In the genomic region with DNA sequence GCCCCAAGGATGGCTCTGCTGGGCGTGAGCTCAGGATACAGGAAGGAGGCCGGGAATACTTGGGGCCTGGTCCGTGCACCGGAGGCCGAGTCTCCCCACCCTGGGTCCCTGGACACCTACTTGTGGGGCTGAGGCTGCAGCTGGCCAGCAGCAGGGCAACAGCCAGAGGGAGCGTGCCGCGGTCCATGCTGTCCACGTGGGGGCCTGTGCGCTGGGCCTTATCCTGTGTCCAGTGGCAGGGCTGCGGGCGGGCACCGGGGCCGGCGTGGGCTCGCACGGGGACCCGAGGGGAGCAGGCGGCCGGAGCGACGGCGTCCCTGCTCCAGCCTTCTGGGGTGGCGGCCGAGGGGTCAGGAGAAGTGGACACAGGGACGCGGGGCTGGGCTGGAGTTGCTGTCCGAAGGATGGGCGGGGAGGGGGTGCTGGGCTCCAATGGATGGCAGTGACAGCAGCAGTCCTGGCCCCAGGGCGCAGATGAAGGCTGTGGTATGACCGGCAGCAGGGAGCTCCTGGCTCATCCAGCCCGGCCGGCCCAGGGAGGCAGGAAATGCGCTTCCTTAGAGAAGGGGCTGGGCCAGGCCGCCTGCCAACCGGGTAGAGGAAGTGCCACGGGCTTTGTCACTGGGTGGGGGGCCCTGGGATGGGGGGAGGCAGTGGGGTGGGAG, we compare ENCODE assay signal across 8 cellular contexts. TPM values are rescaled to one million over a fixed set of nuclear protein-coding genes. Genes with fewer than 3 reads are reported as not detected.
A peak's percentile ranks its signal among the peaks of the same experiment; 100 is the strongest.
DNase-seq lines count a peak whose midpoint lies in the region; ATAC-seq and TF ChIP-seq lines count a peak whose summit lies in the region.

A gene (minus strand): TSS at position 490 of the 665 bp plus-strand sequence. CDS start 303 bp downstream, at position 187.

- H3K9me3 ChIP-seq in H9 (ENCODE audit: control insufficient read depth, low read depth, low read length) = no peaks in the 10 kb centered on the region
- peaks cover under 1% of the 10 kb centered on the region for H3K9me3 ChIP-seq in parathyroid adenoma (ENCODE audit: control insufficient read depth, low read length)

- no peak within 1 kb of the TSS for H3K4me2 ChIP-seq in H9 (ENCODE audit: insufficient read depth, insufficient read length, low read length)
- no peak within 1 kb of the TSS for H3K4me2 ChIP-seq in parathyroid adenoma (ENCODE audit: low read length)

- H3K23ac ChIP-seq in H9 (ENCODE audit: insufficient read length, low read depth, low read length) = no peak within 1 kb of the TSS

- no peak within 1 kb of the TSS for H3K56ac ChIP-seq in H9 (ENCODE audit: insufficient read length, low read depth, low read length)

- peak within 1 kb of the TSS; percentile 14 for H3K14ac ChIP-seq in H9 (ENCODE audit: insufficient read depth, low read length)

- no peak within 1 kb of the TSS for H2AK5ac ChIP-seq in H9 (ENCODE audit: insufficient read length, low read length)

- H3K36me3 Mint-ChIP-seq in H9 (ENCODE audit: insufficient read depth in 1 of 3, low read depth in 3 of 3) = peaks cover 0 to 2% (median under 1%) of the 10 kb centered on the region in 3 experiments; a peak in 2 of 7 replicates

- no peaks in the 10 kb centered on the region for H3K36me3 ChIP-seq in parathyroid adenoma (ENCODE audit: control insufficient read depth, insufficient read depth, low read length)

- no peaks in the 10 kb centered on the region for H3K4me1 ChIP-seq in H9 (ENCODE audit: insufficient read depth, low read length)
- H3K4me1 ChIP-seq in parathyroid adenoma = no peaks in the 10 kb centered on the region

- no CpG with 5 or more reads among the region's 37 CpGs for WGBS in H9 (ENCODE audit: extremely low coverage, insufficient read length, low lambda C conversion rate)

- H3K27me3 Mint-ChIP-seq in H9 (ENCODE audit: low read depth) = no peaks in the 10 kb centered on the region; the same call in 1 of the 2 replicates

- H3K9ac ChIP-seq in H9 (ENCODE audit: extremely low read depth, insufficient read length, low read length) = no peak within 1 kb of the TSS
- H3K9ac ChIP-seq in parathyroid adenoma = no peak within 1 kb of the TSS

- H3K27ac ChIP-seq in H9 (ENCODE audit: insufficient read length, low read depth, low read length) (no peak within 1 kb of the TSS), parathyroid adenoma (peak within 1 kb of the TSS; percentile 29)

- peak within 1 kb of the TSS in 1 of 3 experiments; percentile 76; a peak in 1 of 7 replicates for H3K27ac Mint-ChIP-seq in H9

- no peak within 1 kb of the TSS for H2BK15ac ChIP-seq in H9 (ENCODE audit: low read depth, low read length)

- no peak within 1 kb of the TSS for H3K4ac ChIP-seq in H9 (ENCODE audit: low read depth, low read length)

- no peak within 1 kb of the TSS for H2BK120ac ChIP-seq in H9 (ENCODE audit: low read depth, low read length, poor library complexity, severe bottlenecking)

- H3K4me1 Mint-ChIP-seq in H9 = peaks cover 2 to 9% of the 10 kb centered on the region in 2 experiments; a peak in 2 of 4 replicates

- H3K18ac ChIP-seq in H9 (ENCODE audit: insufficient read length, low read depth, low read length) = no peak within 1 kb of the TSS

- DNase-seq in AG04449 (ENCODE audit: low read depth, low spot score) = no peak
- DNase-seq in H9 = peak; percentile 75
- peak; percentile 36 for DNase-seq in activated naive CD4-positive, alpha-beta T cell treated with anti-CD3 and anti-CD28 coated beads, Interleukin-2, amount 50 U/mL, for 16 hours
- no peak for DNase-seq in glomerular endothelial cell (ENCODE audit: extremely low read depth, low read depth, low spot score)

- H4K5ac ChIP-seq in H9 (ENCODE audit: insufficient read length, low read depth, low read length) = no peak within 1 kb of the TSS

- no peaks in the 10 kb centered on the region for H3K27me3 ChIP-seq in H9 (ENCODE audit: insufficient read depth, low read length)
- no peaks in the 10 kb centered on the region for H3K27me3 ChIP-seq in parathyroid adenoma (ENCODE audit: control insufficient read depth, insufficient read depth, low read length)

- H3K9me3 Mint-ChIP-seq in H9 = peaks cover under 1 to 2% of the 10 kb centered on the region in 2 experiments; a peak in 2 of 5 replicates

- peak within 1 kb of the TSS in 1 of 2 experiments; percentile 57; a peak in 1 of 5 replicates for H3K4me3 Mint-ChIP-seq in H9

- H2AFZ ChIP-seq in H9 (ENCODE audit: low read length) (no peak within 1 kb of the TSS), parathyroid adenoma (no peak within 1 kb of the TSS)

- no peak within 1 kb of the TSS for H4K91ac ChIP-seq in H9 (ENCODE audit: insufficient read length, low read depth, low read length)

- TF ChIP-seq CTCF in AG04449 (IDR thresholded peaks at IDR 0.05; ENCODE audit: insufficient read depth, low read length, missing control alignments) (peak; percentile 48), H9 (conservative IDR thresholded peaks at IDR 0.05) (no peak), parathyroid adenoma (IDR thresholded peaks at IDR 0.05) (no peak)

- peak within 1 kb of the TSS; percentile 68 for H3K4me3 ChIP-seq in AG04449 (ENCODE audit: low read depth, low read length)
- peak within 1 kb of the TSS; percentile 44 for H3K4me3 ChIP-seq in parathyroid adenoma (ENCODE audit: low read depth, low read length)

- no peaks in the 10 kb centered on the region for H3K79me1 ChIP-seq in H9 (ENCODE audit: insufficient read depth, low read depth, low read length, poor library complexity, severe bottlenecking)

- H3T11ph ChIP-seq in H9 (ENCODE audit: low read length) = no peak within 1 kb of the TSS

- CTCF ChIA-PET in AG04449 (lab: Yijun Ruan, JAX) = interaction anchor here (0.7 to 10.3 kb wide), 11 partner anchors 9 to 120 kb away, joined by 3 to 128 read pairs (median 5); a partner anchor contains a TSS

- ATAC-seq in HG03571 (IDR thresholded peaks at IDR 0.05; ENCODE audit: unreplicated experiment) (no peak), GM19351 (IDR thresholded peaks at IDR 0.05; ENCODE audit: unreplicated experiment) (no peak), GM18909 (IDR thresholded peaks at IDR 0.05; ENCODE audit: poor library complexity, unreplicated experiment) (no peak)

- no peak within 1 kb of the TSS for H2BK20ac ChIP-seq in H9 (ENCODE audit: low read depth, low read length, poor library complexity, severe bottlenecking)

- no peaks in the 10 kb centered on the region for H4K20me1 ChIP-seq in H9 (ENCODE audit: control insufficient read depth, insufficient read depth, insufficient read length)

- H3K23me2 ChIP-seq in H9 (ENCODE audit: insufficient read length, low read depth, low read length, poor library complexity, severe bottlenecking) = peaks cover 3% of the 10 kb centered on the region

- no peak within 1 kb of the TSS for H2BK12ac ChIP-seq in H9 (ENCODE audit: insufficient read length, low read depth, low read length)

- H4K8ac ChIP-seq in H9 (replicated peaks; ENCODE audit: insufficient read length, low read depth, low read length) = no peak within 1 kb of the TSS

- H3K79me2 ChIP-seq in H9 (ENCODE audit: insufficient read depth, low read length) (no peaks in the 10 kb centered on the region), parathyroid adenoma (no peaks in the 10 kb centered on the region)

- no peak within 1 kb of the TSS for H2BK5ac ChIP-seq in H9 (ENCODE audit: insufficient read length, low read length)

- POLR2A ChIA-PET in AG04449 (lab: Yijun Ruan, JAX) = interaction anchor here (1.2 to 2.5 kb wide), 3 partner anchors 16 to 52 kb away, joined by 3 to 12 read pairs (median 5); a partner anchor contains a TSS

RNA-seq across cellular contexts. Expression of the gene that starts here (rescaled TPM):
- total RNA-seq in H9 (2021) (1.8 and 2.1 TPM in 2 replicates), glomerular endothelial cell (469 and 565 TPM in 2 replicates)

Comparison
In these comparisons a context has a peak if more than half of its experiments do, and no peak if none do; other contexts are left out.
1. RNA of the gene that starts here (total RNA-seq): 469 to 565 TPM in glomerular endothelial cell; 1.8 to 2.1 TPM in H9; every median in the first group is over 100 times any median in the second.
2. DNase-seq: peak in H9 (single experiment) and activated naive CD4-positive, alpha-beta T cell treated with anti-CD3 and anti-CD28 coated beads, Interleukin-2, amount 50 U/mL, for 16 hours (single experiment); none in AG04449 (single experiment) and glomerular endothelial cell (single experiment).